8 cellular contexts compared by ENCODE assay signal in genomic region chr9:133351908-133352634, GRCh38. TPM values are rescaled to one million over a fixed set of nuclear protein-coding genes. Genes with fewer than 3 reads are reported as not detected.
DNase-seq lines count a peak whose midpoint lies in the region; ATAC-seq, FAIRE-seq and TF ChIP-seq lines count a peak whose summit lies in the region.

No MANE protein-coding gene starts in this region.

- H2AK5ac ChIP-seq in mesendoderm (ENCODE audit: low read length), result no peak overlapping the region

- H3K36me3 ChIP-seq in K562 (ENCODE audit: control insufficient read depth, insufficient read depth, low read length) (peaks cover 57% of the 10 kb centered on the region), mesendoderm (ENCODE audit: control insufficient read depth, insufficient read depth, low read length) (peaks cover 21% of the 10 kb centered on the region)

- TF ChIP-seq EP300 in K562 (IDR thresholded peaks at IDR 0.05; ENCODE audit: low read length), result no peak

- peak; percentile 86 for TF ChIP-seq POLR2A in K562 (conservative IDR thresholded peaks at IDR 0.05)

- H3K27me3 ChIP-seq in K562 (ENCODE audit: control insufficient read depth in 2 of 2, insufficient read depth in 2 of 2, low read length in 2 of 2), result no peaks in the 10 kb centered on the region
- H3K27me3 ChIP-seq in mesendoderm (ENCODE audit: insufficient read depth, low read length, poor library complexity), result no peaks in the 10 kb centered on the region

- CTCF ChIA-PET in K562 (lab: Yijun Ruan, JAX; ENCODE audit: low intra/inter-chr PET ratio), result no interaction called here

- peak; percentile 45 to 56 for TF ChIP-seq RAD21 in K562 (CRISPR knock-in tag; conservative IDR thresholded peaks at IDR 0.05 in 1 of 2, IDR thresholded peaks at IDR 0.05 in 1 of 2)

- in situ Hi-C loops in GM13977 (cut with MboI; ENCODE audit: low pct_unique_long_range_greater_than_20kb, low sequenced_read_pairs, unreplicated experiment), result no loop called here
- in situ Hi-C loops in K562 (cut with MboI), result no loop called here

- peak; percentile 48 to 53 for DNase-seq in AML-193 (lab: John Stamatoyannopoulos, UW)
- peak; percentile 58 for DNase-seq in GM13977 (ENCODE audit: low spot score)
- peak in 3 of 4 experiments; percentile 38 to 88 (median 79) for DNase-seq in K562 (ENCODE audit: extremely low read depth in 1 of 4, low spot score in 3 of 4)
- peak; percentile 93 for DNase-seq in mesendoderm
- no peak for DNase-seq in NCI-H2029 treated with DMSO at 0.1 percent for 48 hours (lab: John Stamatoyannopoulos, UW)

- no peak overlapping the region for H3K4ac ChIP-seq in mesendoderm (ENCODE audit: low read depth, low read length)

- H3K18ac ChIP-seq in mesendoderm (ENCODE audit: low read length), result no peak overlapping the region

- H4K20me1 ChIP-seq in K562 (replicated peaks; ENCODE audit: control insufficient read depth, insufficient read depth, low read length), result peaks cover 30% of the 10 kb centered on the region

- peak; percentile 78 for ATAC-seq in K562
- ATAC-seq in GM21737 (IDR thresholded peaks at IDR 0.05; ENCODE audit: unreplicated experiment), result no peak
- no peak for ATAC-seq in HG03354 (IDR thresholded peaks at IDR 0.05; ENCODE audit: poor library complexity, severe bottlenecking, unreplicated experiment)

- H3K23ac ChIP-seq in mesendoderm (ENCODE audit: low read length), result no peak overlapping the region

- H3K4me2 ChIP-seq in K562 (ENCODE audit: insufficient read depth, low read length) (no peak overlapping the region), mesendoderm (ENCODE audit: low read length) (no peak overlapping the region)

- H3K4me3 ChIP-seq in K562 (no peak overlapping the region), mesendoderm (ENCODE audit: low read length) (no peak overlapping the region)

- peaks cover 13% of the 10 kb centered on the region for H3K79me1 ChIP-seq in mesendoderm (ENCODE audit: low read length)

- H3K79me2 ChIP-seq in K562 (ENCODE audit: control insufficient read depth, insufficient read depth, low read length) (peaks cover 60% of the 10 kb centered on the region), mesendoderm (ENCODE audit: control insufficient read depth, insufficient read depth, low read length) (peaks cover 29% of the 10 kb centered on the region)

- H3K9me1 ChIP-seq in K562 (ENCODE audit: control insufficient read depth, insufficient read depth, low read length), result peaks cover 3% of the 10 kb centered on the region

- no peak overlapping the region for H3K56ac ChIP-seq in mesendoderm (ENCODE audit: low read length)

- POLR2A ChIA-PET in K562 (lab: Yijun Ruan, JAX), result interaction anchor here (0.6 to 7.4 kb wide), 13 partner anchors 8 to 372 kb away, joined by 3 to 33 read pairs (median 5); partner anchors contain the start of gene STKLD1

- no peak overlapping the region for H3K9ac ChIP-seq in K562 (ENCODE audit: insufficient read depth in 1 of 2, low read depth in 2 of 2, low read length in 2 of 2)
- no peak overlapping the region for H3K9ac ChIP-seq in mesendoderm (ENCODE audit: low read length)

- H3K27ac ChIP-seq in K562 (ENCODE audit: extremely low read depth, low read depth, low read length) (peak overlapping the region; percentile 34; the same call in 1 of the 3 replicates), mesendoderm (ENCODE audit: low read depth, low read length) (no peak overlapping the region)

- no peak overlapping the region for H2BK15ac ChIP-seq in mesendoderm (replicated peaks; ENCODE audit: low read depth)

- H3K4me1 ChIP-seq in K562 (replicated peaks in 1 of 2; ENCODE audit: control insufficient read depth in 2 of 2, insufficient read depth in 2 of 2, low read length in 2 of 2) (peaks cover 11 to 30% of the 10 kb centered on the region in 2 experiments; a peak in 4 of 5 replicates), mesendoderm (ENCODE audit: control insufficient read depth, low read depth, low read length) (no peaks in the 10 kb centered on the region)

- no peak overlapping the region for H2BK120ac ChIP-seq in mesendoderm (ENCODE audit: low read depth, low read length)

- H2AFZ ChIP-seq in K562 (ENCODE audit: low read depth, low read length), result no peak overlapping the region

- 63% methylated on average over 14 of the region's 14 CpGs for WGBS in K562 (ENCODE audit: insufficient coverage, low coverage, missing lambda C conversion rate)
- WGBS in mesendoderm (ENCODE audit: extremely low coverage, insufficient coverage, low lambda C conversion rate), result no CpG with 5 or more reads among the region's 14 CpGs

- BruUV-seq in K562 (replicated peaks; lab: Mats Ljungman, UMichigan), result no TSS peak

- FAIRE-seq in K562 (lab: Jason Lieb, UNC), result peak; percentile 92

- H4K5ac ChIP-seq in mesendoderm (ENCODE audit: low read length), result no peak overlapping the region

- TF ChIP-seq CTCF in GM13977 (IDR thresholded peaks at IDR 0.05; ENCODE audit: extremely low read depth, insufficient read depth, missing control alignments) (peak; percentile 65), K562 (IDR thresholded peaks at IDR 0.05 in 2 of 3, conservative IDR thresholded peaks at IDR 0.05 in 1 of 3; ENCODE audit: insufficient read depth in 2 of 3, low read depth in 1 of 3, low read length in 3 of 3) (peak; percentile 87 to 96 (median 94))

- H4K8ac ChIP-seq in mesendoderm (ENCODE audit: low read depth, low read length), result no peak overlapping the region

- no peak overlapping the region for H2BK5ac ChIP-seq in mesendoderm (ENCODE audit: low read length)

- intact Hi-C loops in K562 (cut with micrococcal nuclease), result no loop called here

- H3K9me3 ChIP-seq in K562 (replicated peaks; ENCODE audit: control insufficient read depth, insufficient read depth, low read depth, low read length), result no peaks in the 10 kb centered on the region

RNA-seq across cellular contexts. Expression of gene RPL7A, which starts 4.1 kb away (rescaled TPM):
- polyA plus RNA-seq in PFSK-1 (2012; ENCODE audit: insufficient read length, low read depth), result 1,630 TPM
- 435 and 818 TPM in 2 replicates for total RNA-seq in K562 (2011; cell fraction: chromatin; rRNA removed; ENCODE audit: low replicate concordance)
- 981 and 1,003 TPM in 2 replicates for total RNA-seq in K562 (2011; cell fraction: nucleolus; rRNA removed)
- 983 and 1,497 TPM in 2 replicates for total RNA-seq in K562 (2011; cell fraction: nucleoplasm; rRNA removed)
- total RNA-seq in K562 (2014; rRNA removed) (2,031 and 2,305 TPM in 2 replicates), K562 (2014; rRNA removed; fragmentation: Illumina TruSeq; extraction: Trizol) (2,847 and 3,141 TPM in 2 replicates), K562 (2015; rRNA removed; fragmentation: Illumina TruSeq; extraction: Trizol) (3,167 and 3,195 TPM in 2 replicates), K562 (2021) (2,893 and 3,009 TPM in 2 replicates)
- polyA plus RNA-seq in K562 (2011; rRNA removed) (2,555 and 3,221 TPM in 2 replicates), K562 (2014; fragmentation: Illumina TruSeq; extraction: Trizol) (3,627 and 3,760 TPM in 2 replicates), K562 (2014; fragmentation: Nextera tagmentation; extraction: Ambion mirVana) (1,000 to 10,000 TPM; 1,935 to 2,418 TPM), K562 (2014; rRNA removed) (2,051 and 2,652 TPM in 2 replicates)
- 2,594 and 3,399 TPM in 2 replicates for polyA plus RNA-seq in K562 (2011; cell fraction: cytosol; rRNA removed)
- 1,411 and 1,919 TPM in 2 replicates for polyA plus RNA-seq in K562 (2011; cell fraction: nucleus; rRNA removed)
- 2,443 and 5,674 TPM in 2 replicates for polyA plus RNA-seq in K562 (2012)
- polyA minus RNA-seq in K562 (2011; rRNA and poly(A)+ RNA removed), result 2,918 and 2,983 TPM in 2 replicates
- 1,280 and 1,366 TPM in 2 replicates for polyA minus RNA-seq in K562 (2011; cell fraction: cytosol; rRNA and poly(A)+ RNA removed)
- polyA minus RNA-seq in K562 (2011; cell fraction: nucleus; rRNA and poly(A)+ RNA removed), result 400 and 734 TPM in 2 replicates
- polyA plus RNA-seq in mesendoderm (2013, experiment 1 of 2), result 2,135 TPM
- 2,151 TPM for polyA plus RNA-seq in mesendoderm (2013, experiment 2 of 2)

RNA-seq across cellular contexts. Expression of gene MED22, which starts 4.1 kb away (rescaled TPM):
- polyA plus RNA-seq in PFSK-1 (2012; ENCODE audit: insufficient read length, low read depth), result 73.9 TPM
- 32.2 and 75.9 TPM in 2 replicates for total RNA-seq in K562 (2011; cell fraction: chromatin; rRNA removed; ENCODE audit: low replicate concordance)
- total RNA-seq in K562 (2011; cell fraction: nucleolus; rRNA removed), result 43.3 and 44.7 TPM in 2 replicates
- 40.6 and 56.1 TPM in 2 replicates for total RNA-seq in K562 (2011; cell fraction: nucleoplasm; rRNA removed)
- total RNA-seq in K562 (2014; rRNA removed) (27.2 and 28.0 TPM in 2 replicates), K562 (2014; rRNA removed; fragmentation: Illumina TruSeq; extraction: Trizol) (7.7 and 9.4 TPM in 2 replicates), K562 (2015; rRNA removed; fragmentation: Illumina TruSeq; extraction: Trizol) (22.3 and 22.6 TPM in 2 replicates), K562 (2021) (32.4 and 35.6 TPM in 2 replicates)
- polyA plus RNA-seq in K562 (2011; rRNA removed) (23.4 and 33.6 TPM in 2 replicates), K562 (2014; fragmentation: Illumina TruSeq; extraction: Trizol) (15.5 and 23.8 TPM in 2 replicates), K562 (2014; fragmentation: Nextera tagmentation; extraction: Ambion mirVana) (1 to 10 TPM in 1 of 2 experiments, under 1 TPM in 1; 0.73 to 1.4 TPM), K562 (2014; rRNA removed) (32.6 and 34.8 TPM in 2 replicates)
- polyA plus RNA-seq in K562 (2011; cell fraction: cytosol; rRNA removed), result 28.9 and 48.4 TPM in 2 replicates
- 91.8 and 102 TPM in 2 replicates for polyA plus RNA-seq in K562 (2011; cell fraction: nucleus; rRNA removed)
- 24.0 and 26.3 TPM in 2 replicates for polyA plus RNA-seq in K562 (2012)
- polyA minus RNA-seq in K562 (2011; rRNA and poly(A)+ RNA removed), result 12.6 and 25.7 TPM in 2 replicates
- polyA minus RNA-seq in K562 (2011; cell fraction: cytosol; rRNA and poly(A)+ RNA removed), result 16.2 and 27.5 TPM in 2 replicates
- polyA minus RNA-seq in K562 (2011; cell fraction: nucleus; rRNA and poly(A)+ RNA removed), result 15.6 and 19.2 TPM in 2 replicates
- polyA plus RNA-seq in mesendoderm (2013, experiment 1 of 2), result 57.8 TPM
- 56.7 TPM for polyA plus RNA-seq in mesendoderm (2013, experiment 2 of 2)

RNA-seq across cellular contexts. Expression of gene SURF1, which starts 4.2 kb away (rescaled TPM):
- polyA plus RNA-seq in PFSK-1 (2012; ENCODE audit: insufficient read length, low read depth), result 28.1 TPM
- total RNA-seq in K562 (2011; cell fraction: chromatin; rRNA removed; ENCODE audit: low replicate concordance), result 14.8 and 38.0 TPM in 2 replicates
- 35.1 and 38.5 TPM in 2 replicates for total RNA-seq in K562 (2011; cell fraction: nucleolus; rRNA removed)
- 27.0 and 30.6 TPM in 2 replicates for total RNA-seq in K562 (2011; cell fraction: nucleoplasm; rRNA removed)
- 17.9 and 20.8 TPM in 2 replicates for total RNA-seq in K562 (2014; rRNA removed)
- 20.9 and 21.2 TPM in 2 replicates for total RNA-seq in K562 (2014; rRNA removed; fragmentation: Illumina TruSeq; extraction: Trizol)
- total RNA-seq in K562 (2015; rRNA removed; fragmentation: Illumina TruSeq; extraction: Trizol), result 15.5 and 16.6 TPM in 2 replicates
- total RNA-seq in K562 (2021), result 26.7 and 26.8 TPM in 2 replicates
- polyA plus RNA-seq in K562 (2011; rRNA removed), result 28.6 and 29.8 TPM in 2 replicates
- polyA plus RNA-seq in K562 (2011; cell fraction: cytosol; rRNA removed), result 20.7 and 21.2 TPM in 2 replicates
- 52.8 and 56.6 TPM in 2 replicates for polyA plus RNA-seq in K562 (2011; cell fraction: nucleus; rRNA removed)
- polyA plus RNA-seq in K562 (2012), result 23.6 and 38.1 TPM in 2 replicates
- 19.1 and 22.2 TPM in 2 replicates for polyA plus RNA-seq in K562 (2014; fragmentation: Illumina TruSeq; extraction: Trizol)
- polyA plus RNA-seq in K562 (2014; fragmentation: Nextera tagmentation; extraction: Ambion mirVana), result 10 to 100 TPM; 16.1 to 16.3 TPM
- polyA plus RNA-seq in K562 (2014; rRNA removed), result 30.4 and 31.3 TPM in 2 replicates
- polyA minus RNA-seq in K562 (2011; rRNA and poly(A)+ RNA removed), result 10.4 and 13.1 TPM in 2 replicates
- polyA minus RNA-seq in K562 (2011; cell fraction: cytosol; rRNA and poly(A)+ RNA removed), result 6.1 and 6.4 TPM in 2 replicates
- 7.0 and 9.7 TPM in 2 replicates for polyA minus RNA-seq in K562 (2011; cell fraction: nucleus; rRNA and poly(A)+ RNA removed)
- 20.4 TPM for polyA plus RNA-seq in mesendoderm (2013, experiment 1 of 2)
- 20.1 TPM for polyA plus RNA-seq in mesendoderm (2013, experiment 2 of 2)

RNA-seq across cellular contexts. Expression of gene SURF2, which starts 4.3 kb away (rescaled TPM):
- polyA plus RNA-seq in PFSK-1 (2012; ENCODE audit: insufficient read length, low read depth), result 83.7 TPM
- total RNA-seq in K562 (2011; cell fraction: chromatin; rRNA removed; ENCODE audit: low replicate concordance), result 2.1 and 4.8 TPM in 2 replicates
- 5.7 and 6.1 TPM in 2 replicates for total RNA-seq in K562 (2011; cell fraction: nucleolus; rRNA removed)
- 3.4 and 7.6 TPM in 2 replicates for total RNA-seq in K562 (2011; cell fraction: nucleoplasm; rRNA removed)
- total RNA-seq in K562 (2014; rRNA removed), result 82.5 and 83.0 TPM in 2 replicates
- total RNA-seq in K562 (2014; rRNA removed; fragmentation: Illumina TruSeq; extraction: Trizol), result 18.6 and 19.8 TPM in 2 replicates
- total RNA-seq in K562 (2015; rRNA removed; fragmentation: Illumina TruSeq; extraction: Trizol), result 37.0 and 37.3 TPM in 2 replicates
- 38.3 and 43.3 TPM in 2 replicates for total RNA-seq in K562 (2021)
- polyA plus RNA-seq in K562 (2011; rRNA removed), result 7.3 and 9.7 TPM in 2 replicates
- polyA plus RNA-seq in K562 (2011; cell fraction: cytosol; rRNA removed), result 11.8 and 44.2 TPM in 2 replicates
- 6.8 and 14.0 TPM in 2 replicates for polyA plus RNA-seq in K562 (2011; cell fraction: nucleus; rRNA removed)
- polyA plus RNA-seq in K562 (2012), result 30.9 and 47.7 TPM in 2 replicates
- 21.3 and 32.2 TPM in 2 replicates for polyA plus RNA-seq in K562 (2014; fragmentation: Illumina TruSeq; extraction: Trizol)
- polyA plus RNA-seq in K562 (2014; fragmentation: Nextera tagmentation; extraction: Ambion mirVana), result 10 to 100 TPM in 1 of 2 experiments, 1 to 10 TPM in 1; 5.5 to 10.2 TPM
- polyA plus RNA-seq in K562 (2014; rRNA removed), result 52.4 and 58.9 TPM in 2 replicates
- polyA minus RNA-seq in K562 (2011; rRNA and poly(A)+ RNA removed), result 7.6 TPM in 2 replicates
- 10.3 and 16.3 TPM in 2 replicates for polyA minus RNA-seq in K562 (2011; cell fraction: cytosol; rRNA and poly(A)+ RNA removed)
- polyA minus RNA-seq in K562 (2011; cell fraction: nucleus; rRNA and poly(A)+ RNA removed), result 4.1 and 4.2 TPM in 2 replicates
- polyA plus RNA-seq in mesendoderm (2013, experiment 1 of 2), result 66.8 TPM
- 69.9 TPM for polyA plus RNA-seq in mesendoderm (2013, experiment 2 of 2)

RNA-seq across cellular contexts. Expression of gene SURF6, which starts 16.1 kb away (rescaled TPM):
- 49.0 TPM for polyA plus RNA-seq in PFSK-1 (2012; ENCODE audit: insufficient read length, low read depth)
- 12.6 and 19.9 TPM in 2 replicates for total RNA-seq in K562 (2011; cell fraction: chromatin; rRNA removed; ENCODE audit: low replicate concordance)
- total RNA-seq in K562 (2011; cell fraction: nucleolus; rRNA removed), result 16.7 and 17.7 TPM in 2 replicates
- 13.4 and 15.6 TPM in 2 replicates for total RNA-seq in K562 (2011; cell fraction: nucleoplasm; rRNA removed)
- total RNA-seq in K562 (2014; rRNA removed), result 61.3 and 68.3 TPM in 2 replicates
- total RNA-seq in K562 (2014; rRNA removed; fragmentation: Illumina TruSeq; extraction: Trizol), result 10.5 and 12.2 TPM in 2 replicates
- total RNA-seq in K562 (2015; rRNA removed; fragmentation: Illumina TruSeq; extraction: Trizol), result 30.4 and 31.8 TPM in 2 replicates
- 45.3 and 50.6 TPM in 2 replicates for total RNA-seq in K562 (2021)
- polyA plus RNA-seq in K562 (2011; rRNA removed), result 12.3 and 14.3 TPM in 2 replicates
- polyA plus RNA-seq in K562 (2011; cell fraction: cytosol; rRNA removed), result 11.6 and 21.6 TPM in 2 replicates
- 17.7 and 31.0 TPM in 2 replicates for polyA plus RNA-seq in K562 (2011; cell fraction: nucleus; rRNA removed)
- 23.2 and 31.5 TPM in 2 replicates for polyA plus RNA-seq in K562 (2012)
- 14.7 and 26.5 TPM in 2 replicates for polyA plus RNA-seq in K562 (2014; fragmentation: Illumina TruSeq; extraction: Trizol)
- 1 to 10 TPM; 1.4 to 1.8 TPM for polyA plus RNA-seq in K562 (2014; fragmentation: Nextera tagmentation; extraction: Ambion mirVana)
- 52.7 and 61.5 TPM in 2 replicates for polyA plus RNA-seq in K562 (2014; rRNA removed)
- polyA minus RNA-seq in K562 (2011; rRNA and poly(A)+ RNA removed), result 5.3 TPM in 2 replicates
- 8.6 and 9.6 TPM in 2 replicates for polyA minus RNA-seq in K562 (2011; cell fraction: cytosol; rRNA and poly(A)+ RNA removed)
- 5.5 and 8.2 TPM in 2 replicates for polyA minus RNA-seq in K562 (2011; cell fraction: nucleus; rRNA and poly(A)+ RNA removed)
- polyA plus RNA-seq in mesendoderm (2013, experiment 1 of 2), result 22.8 TPM
- 22.6 TPM for polyA plus RNA-seq in mesendoderm (2013, experiment 2 of 2)
